13 cellular contexts compared by ENCODE assay signal in the genomic region with DNA sequence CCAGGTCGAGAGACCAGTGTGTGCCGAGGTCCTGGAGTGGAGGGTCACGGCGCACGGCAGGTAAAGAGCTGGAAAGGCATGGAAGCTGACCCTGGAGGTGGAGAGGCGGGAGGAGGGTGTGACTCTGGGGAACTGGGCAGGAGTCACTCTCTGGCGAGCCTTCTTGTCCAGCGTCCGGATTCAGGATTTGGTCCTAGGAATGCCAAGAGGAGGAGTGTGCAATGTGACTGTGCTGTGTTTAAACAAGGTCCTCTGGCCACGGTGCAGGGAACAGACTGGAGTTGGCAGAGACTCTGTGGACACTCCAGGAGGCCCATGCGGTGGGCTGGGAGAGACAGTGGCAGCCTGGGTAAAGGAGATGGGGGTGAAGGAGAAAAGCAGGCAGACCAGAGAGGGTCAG.
"Had no signal": no experiment of that assay in that cellular context is flagged by ENCODE, and none has a peak within 500 bp of the region (broad histone marks: within the 10 kb centered on the region; RNA-seq: fewer than 3 reads in every experiment).

No MANE protein-coding gene starts in this region.

- H3K9ac ChIP-seq: neural progenitor cell had no signal

- H3K9me3 ChIP-seq: esophagus squamous epithelium had no signal

- ATAC-seq: naive thymus-derived CD4-positive, alpha-beta T cell; stimulated activated naive B cell treated with anti-CD40 and anti-IgM and Interleukin-4, amounts not matched to agents 10 μg/mL and 1 μg/mL and 100 μg/mL, for 72 hours had no signal

- H3K36me3 Mint-ChIP-seq: activated naive CD8-positive, alpha-beta T cell; naive thymus-derived CD4-positive, alpha-beta T cell; neural progenitor cell; stimulated activated naive B cell treated with anti-CD40 and anti-IgM and Interleukin-4, amounts not matched to agents 10 μg/mL and 1 μg/mL and 100 μg/mL, for 72 hours had no signal

- H3K4me3 Mint-ChIP-seq: activated naive CD8-positive, alpha-beta T cell; naive thymus-derived CD4-positive, alpha-beta T cell; neural progenitor cell; stimulated activated naive B cell treated with anti-CD40 and anti-IgM and Interleukin-4, amounts not matched to agents 10 μg/mL and 1 μg/mL and 100 μg/mL, for 72 hours had no signal

- H3K27ac Mint-ChIP-seq: activated naive CD8-positive, alpha-beta T cell; naive thymus-derived CD4-positive, alpha-beta T cell; stimulated activated naive B cell treated with anti-CD40 and anti-IgM and Interleukin-4, amounts not matched to agents 10 μg/mL and 1 μg/mL and 100 μg/mL, for 72 hours had no signal

- H3K9me3 Mint-ChIP-seq: naive thymus-derived CD4-positive, alpha-beta T cell; neural progenitor cell; stimulated activated naive B cell treated with anti-CD40 and anti-IgM and Interleukin-4, amounts not matched to agents 10 μg/mL and 1 μg/mL and 100 μg/mL, for 72 hours had no signal

- DNase-seq: activated CD4-positive, alpha-beta T cell treated with anti-CD3 and anti-CD28 coated beads, Interleukin-2, amount 50 U/mL, for 4 hours; activated gamma-delta T cell; dermis blood vessel endothelial cell; effector memory CD4-positive, alpha-beta T cell; esophagus squamous epithelium; hippocampal formation; islet precursor cell; mesenchymal stem cell; naive thymus-derived CD4-positive, alpha-beta T cell; stimulated activated naive B cell treated with anti-CD40 and anti-IgM and Interleukin-4, amounts not matched to agents 10 μg/mL and 1 μg/mL and 100 μg/mL, for 72 hours; WERI-Rb-1 had no signal

- H3K27ac ChIP-seq: esophagus squamous epithelium, neural progenitor cell, WERI-Rb-1 had no signal

- H3K4me2 ChIP-seq: neural progenitor cell had no signal

- H3K36me3 ChIP-seq: esophagus squamous epithelium, neural progenitor cell, WERI-Rb-1 had no signal

- H3K4me3 ChIP-seq: esophagus squamous epithelium, neural progenitor cell had no signal

- H2AFZ ChIP-seq: neural progenitor cell had no signal
